Comparison of ENCODE assay signal across 19 cellular contexts in genomic region chr22:19407649-19408606, GRCh38. TPM values are rescaled to one million over a fixed set of nuclear protein-coding genes. Genes with fewer than 3 reads are reported as not detected.
DNase-seq lines count a peak whose midpoint lies in the region; ATAC-seq and TF ChIP-seq lines count a peak whose summit lies in the region.
"Had no signal": no experiment of that assay in that cellular context is flagged by ENCODE, and none has a peak within 500 bp of the region (broad histone marks: within the 10 kb centered on the region; RNA-seq: fewer than 3 reads in every experiment).

No MANE protein-coding gene starts in this region.

- H3K9me1 ChIP-seq in IMR-90 (ENCODE audit: insufficient read depth, low read length) = peaks cover 19% of the 10 kb centered on the region

- DNase-seq in A673 (ENCODE audit: low spot score) (peak; percentile 13), IMR-90 (peak; percentile 29), amniotic epithelial cell (ENCODE audit: low read depth) (peak; percentile 49), immature natural killer cell (no peak), Caco-2 (no peak), activated gamma-delta T cell treated with Interleukin-2 at 50 U/mL for 16 hours (no peak), Ammon's horn (ENCODE audit: low spot score) (no peak)
- DNase-seq: activated CD4-positive, alpha-beta T cell treated with anti-CD3 and anti-CD28 coated beads, Interleukin-2, amount 50 U/mL, for 1 hour; activated T-cell treated with anti-CD3 and anti-CD28 coated beads, Interleukin-2, amount 50 U/mL, for 4 hours; cerebellar nuclear complex; GF-D8; HFFc6; mesendoderm; NCI-H345; occipital lobe; stimulated activated naive CD8-positive, alpha-beta T cell treated with anti-CD3 and anti-CD28 coated beads, Interleukin-15, Interleukin-2, amounts not matched to agents 100 U/mL and 50 U/mL, for 24 hours had no signal

- in situ Hi-C loops in IMR-90 (cut with MboI; ENCODE audit: low sequenced_read_pairs) = no loop called here

- no peak for TF ChIP-seq POLR2A in IMR-90 (IDR thresholded peaks at IDR 0.05; ENCODE audit: low read depth, low read length)

- H3K56ac ChIP-seq in IMR-90 (ENCODE audit: extremely low read depth, insufficient read depth, low read length) = no peak overlapping the region

- H3K79me1 ChIP-seq in IMR-90 (ENCODE audit: low read depth in 1 of 2, low read length in 2 of 2) = peaks cover 44 to 65% of the 10 kb centered on the region in 2 experiments

- H3K4me1 Mint-ChIP-seq in immature natural killer cell (peaks cover 27 to 57% of the 10 kb centered on the region in 2 donors), Caco-2 (ENCODE audit: low read depth, unreplicated experiment) (no peaks in the 10 kb centered on the region)

- H3K4me3 ChIP-seq in A673 (ENCODE audit: low read depth, low read length, poor library complexity, severe bottlenecking) = no peak overlapping the region
- H3K4me3 ChIP-seq in IMR-90 (ENCODE audit: insufficient read depth, low read depth, low read length) = no peak overlapping the region
- no peak overlapping the region for H3K4me3 ChIP-seq in Caco-2 (ENCODE audit: low read depth, low read length)
- H3K4me3 ChIP-seq: SK-N-MC, vagina had no signal

- H2BK120ac ChIP-seq in IMR-90 (ENCODE audit: low read depth, low read length) = no peak overlapping the region

- no peak overlapping the region for H2BK15ac ChIP-seq in IMR-90 (ENCODE audit: low read depth, low read length)

- no peak overlapping the region for H3K14ac ChIP-seq in IMR-90 (replicated peaks; ENCODE audit: low read depth, low read length)

- H2AK9ac ChIP-seq in IMR-90 (replicated peaks; ENCODE audit: low read depth, low read length, poor library complexity) = no peak overlapping the region

- H3K36me3 ChIP-seq in A673 (ENCODE audit: insufficient read depth, low read length, poor library complexity, severe bottlenecking) (peaks cover 13% of the 10 kb centered on the region), IMR-90 (ENCODE audit: control insufficient read depth, insufficient read depth, low read length) (peaks cover 38% of the 10 kb centered on the region), Caco-2 (ENCODE audit: control insufficient read depth, insufficient read depth, low read length) (peaks cover 3% of the 10 kb centered on the region)

- 98% methylated on average over 8 of the region's 16 CpGs; no CpG with 5 or more reads in 1 of the 2 experiments for WGBS in IMR-90 (ENCODE audit: extremely low coverage in 2 of 2, insufficient read length in 1 of 2), 2 experiments

- H3K4me3 Mint-ChIP-seq in immature natural killer cell (no peak overlapping the region), Caco-2 (ENCODE audit: unreplicated experiment) (no peak overlapping the region)
- H3K4me3 Mint-ChIP-seq: activated T-cell treated with anti-CD3 and anti-CD28 coated beads, Interleukin-2, amount 50 U/mL, for 4 hours; HFFc6 had no signal

- H3K27me3 Mint-ChIP-seq in immature natural killer cell (ENCODE audit: low read depth in 3 of 3) (peaks cover 0 to 3% (median 0%) of the 10 kb centered on the region in 3 donors), Caco-2 (ENCODE audit: insufficient read depth, unreplicated experiment) (no peaks in the 10 kb centered on the region)

- H3K4ac ChIP-seq in IMR-90 (ENCODE audit: low read depth, low read length) = no peak overlapping the region

- H3K27me3 ChIP-seq in A673 (replicated peaks; ENCODE audit: insufficient read depth, low read depth, low read length, poor library complexity) (no peaks in the 10 kb centered on the region), IMR-90 (ENCODE audit: control insufficient read depth, insufficient read depth, low read length) (no peaks in the 10 kb centered on the region), Caco-2 (replicated peaks; ENCODE audit: control insufficient read depth, insufficient read depth, low read length) (no peaks in the 10 kb centered on the region)
- H3K27me3 ChIP-seq: vagina had no signal

- CTCF ChIA-PET in A673 (lab: Charles Lee) = no interaction called here
- CTCF ChIA-PET in IMR-90 (lab: Yijun Ruan, JAX) = no interaction called here
- CTCF ChIA-PET in Caco-2 (lab: Charles Lee) = no interaction called here

- H3K18ac ChIP-seq in IMR-90 (ENCODE audit: low read depth, low read length) = no peak overlapping the region

- no peaks in the 10 kb centered on the region for H3K9me3 Mint-ChIP-seq in immature natural killer cell
- no peaks in the 10 kb centered on the region for H3K9me3 Mint-ChIP-seq in Caco-2 (ENCODE audit: unreplicated experiment)
- H3K9me3 Mint-ChIP-seq: activated T-cell treated with anti-CD3 and anti-CD28 coated beads, Interleukin-2, amount 50 U/mL, for 4 hours; HFFc6 had no signal

- no peak overlapping the region for H3K4me2 ChIP-seq in IMR-90 (ENCODE audit: low read depth, low read length)

- no peak overlapping the region for H2BK20ac ChIP-seq in IMR-90 (ENCODE audit: low read depth, low read length)

- no peak overlapping the region for H2AFZ ChIP-seq in IMR-90 (replicated peaks; ENCODE audit: low read length, poor library complexity)

- peak overlapping the region; percentile 14 to 77 (median 38) for H3K27ac Mint-ChIP-seq in immature natural killer cell
- no peak overlapping the region for H3K27ac Mint-ChIP-seq in Caco-2 (ENCODE audit: unreplicated experiment)
- H3K27ac Mint-ChIP-seq: HFFc6 had no signal

- H4K8ac ChIP-seq in IMR-90 (ENCODE audit: low read depth in 2 of 2, low read length in 2 of 2) = no peak overlapping the region

- no peak overlapping the region for H4K91ac ChIP-seq in IMR-90 (ENCODE audit: insufficient read depth, low read depth, low read length)

- H4K5ac ChIP-seq in IMR-90 (ENCODE audit: low read depth, low read length) = no peak overlapping the region

- ATAC-seq in IMR-90 (ENCODE audit: low read depth) (no peak), GM21723 (IDR thresholded peaks at IDR 0.05; ENCODE audit: unreplicated experiment) (no peak)
- ATAC-seq: activated T-cell treated with anti-CD3 and anti-CD28 coated beads, Interleukin-2, amount 50 U/mL, for 4 hours; stimulated activated naive CD8-positive, alpha-beta T cell treated with anti-CD3 and anti-CD28 coated beads, Interleukin-15, Interleukin-2, amounts not matched to agents 100 U/mL and 50 U/mL, for 24 hours had no signal

- POLR2A ChIA-PET in A673 (lab: Charles Lee; ENCODE audit: low non-redundant PET) (no interaction called here), IMR-90 (lab: Charles Lee; ENCODE audit: unreplicated experiment) (no interaction called here), Caco-2 (lab: Charles Lee) (no interaction called here)

- H4K20me1 ChIP-seq in IMR-90 (ENCODE audit: insufficient read depth, low read length) = peaks cover 26% of the 10 kb centered on the region

- TF ChIP-seq RAD21 in IMR-90 (IDR thresholded peaks at IDR 0.05; ENCODE audit: low read length) = no peak

- H3K23ac ChIP-seq in IMR-90 (ENCODE audit: low read depth, low read length) = no peak overlapping the region

- no peaks in the 10 kb centered on the region for H3K9me3 ChIP-seq in A673 (ENCODE audit: low read depth, low read length, poor library complexity, severe bottlenecking)
- H3K9me3 ChIP-seq in IMR-90 (ENCODE audit: control insufficient read depth, insufficient read depth, low read length) = no peaks in the 10 kb centered on the region
- H3K9me3 ChIP-seq in Caco-2 = no peaks in the 10 kb centered on the region
- H3K9me3 ChIP-seq: vagina had no signal

- BruUV-seq in A673 (replicated peaks; lab: Mats Ljungman, UMichigan) (no TSS peak), IMR-90 (replicated peaks; lab: Mats Ljungman, UMichigan) (no TSS peak), Caco-2 (replicated peaks; lab: Mats Ljungman, UMichigan) (no TSS peak)

- TF ChIP-seq CTCF in A673 (conservative IDR thresholded peaks at IDR 0.05; ENCODE audit: low read depth, low read length) = no peak
- TF ChIP-seq CTCF in IMR-90 (conservative IDR thresholded peaks at IDR 0.05; ENCODE audit: low read depth, low read length) = no peak
- TF ChIP-seq CTCF in Caco-2 (IDR thresholded peaks at IDR 0.05; ENCODE audit: insufficient read depth in 1 of 2, low read depth in 1 of 2, low read length in 1 of 2, severe bottlenecking in 1 of 2, unreplicated experiment in 1 of 2) = no peak

- H3K36me3 Mint-ChIP-seq in immature natural killer cell (peaks cover 5 to 48% (median 17%) of the 10 kb centered on the region in 3 donors), Caco-2 (ENCODE audit: insufficient read depth, unreplicated experiment) (peaks cover 45% of the 10 kb centered on the region)

- intact Hi-C loops in A673 (cut with micrococcal nuclease; ENCODE audit: unreplicated experiment) = no loop called here
- intact Hi-C loops in IMR-90 (cut with micrococcal nuclease) = no loop called here
- intact Hi-C loops in Caco-2 (cut with micrococcal nuclease; ENCODE audit: unreplicated experiment) = no loop called here

- H3K4me1 ChIP-seq in A673 (ENCODE audit: insufficient read depth, low read length, poor library complexity, severe bottlenecking) = no peaks in the 10 kb centered on the region
- peaks cover 3% of the 10 kb centered on the region for H3K4me1 ChIP-seq in IMR-90 (ENCODE audit: control insufficient read depth, insufficient read depth, low read length)
- no peaks in the 10 kb centered on the region for H3K4me1 ChIP-seq in Caco-2

- no peak overlapping the region for H2BK5ac ChIP-seq in IMR-90 (ENCODE audit: low read depth, low read length, poor library complexity, severe bottlenecking)

- no peak overlapping the region for H3K9ac ChIP-seq in IMR-90 (ENCODE audit: low read depth, low read length)

- no peak overlapping the region for H3K27ac ChIP-seq in A673 (ENCODE audit: low read depth, low read length, poor library complexity, severe bottlenecking)
- no peak overlapping the region for H3K27ac ChIP-seq in IMR-90 (ENCODE audit: insufficient read depth, low read length)
- H3K27ac ChIP-seq: SK-N-MC, vagina had no signal

- H2AK5ac ChIP-seq in IMR-90 (ENCODE audit: low read depth, low read length) = no peak overlapping the region

- dilution Hi-C loops in IMR-90 (cut with HindIII; ENCODE audit: low sequenced_read_pairs, unreplicated experiment) = no loop called here

RNA-seq across cellular contexts. Expression of gene HIRA, which starts 23.6 kb away (rescaled TPM):
- total RNA-seq in A673 (2021) (50.6 and 52.3 TPM in 2 replicates), IMR-90 (2012; rRNA removed) (13.9 and 14.5 TPM in 2 replicates), Caco-2 (2022) (57.6 and 60.1 TPM in 2 replicates)
- polyA plus RNA-seq in IMR-90 (2012; rRNA removed) (22.6 and 24.2 TPM in 2 replicates), immature natural killer cell (10 to 100 TPM in 1 of 3 donors, 1 to 10 TPM in 2; 4.3 to 11.5 (median 5.2) TPM)
- polyA plus RNA-seq in IMR-90 (2012; cell fraction: cytosol; rRNA removed) = 13.5 and 19.1 TPM in 2 replicates
- polyA plus RNA-seq in IMR-90 (2012; cell fraction: nucleus; rRNA removed; ENCODE audit: low replicate concordance) = 20.6 and 27.4 TPM in 2 replicates

RNA-seq across cellular contexts. Expression of gene MRPL40, which starts 24.4 kb away (rescaled TPM):
- total RNA-seq in A673 (2021) (21.9 and 23.1 TPM in 2 replicates), IMR-90 (2012; rRNA removed) (37.5 and 48.9 TPM in 2 replicates), Caco-2 (2022) (42.6 and 42.7 TPM in 2 replicates)
- polyA plus RNA-seq in IMR-90 (2012; rRNA removed) (36.7 and 38.0 TPM in 2 replicates), immature natural killer cell (10 to 100 TPM; 64.7 to 85.1 (median 77.9) TPM)
- 11.3 and 15.3 TPM in 2 replicates for polyA plus RNA-seq in IMR-90 (2012; cell fraction: cytosol; rRNA removed)
- polyA plus RNA-seq in IMR-90 (2012; cell fraction: nucleus; rRNA removed; ENCODE audit: low replicate concordance) = 3.0 and 12.5 TPM in 2 replicates

RNA-seq across cellular contexts. Expression of gene C22orf39, which starts 39.6 kb away (rescaled TPM):
- total RNA-seq in A673 (2021) = 28.4 and 34.1 TPM in 2 replicates
- 8.2 and 9.2 TPM in 2 replicates for total RNA-seq in IMR-90 (2012; rRNA removed)
- 8.9 and 10.2 TPM in 2 replicates for polyA plus RNA-seq in IMR-90 (2012; rRNA removed)
- 11.9 and 14.7 TPM in 2 replicates for polyA plus RNA-seq in IMR-90 (2012; cell fraction: cytosol; rRNA removed)
- polyA plus RNA-seq in IMR-90 (2012; cell fraction: nucleus; rRNA removed; ENCODE audit: low replicate concordance) = 7.8 and 8.0 TPM in 2 replicates
- 10 to 100 TPM; 67.8 to 75.5 (median 71.0) TPM for polyA plus RNA-seq in immature natural killer cell
- 30.7 and 36.1 TPM in 2 replicates for total RNA-seq in Caco-2 (2022)

Comparison
In these comparisons a context has a peak if more than half of its experiments do, and no peak if none do; other contexts are left out.
1. DNase-seq: peak in A673 (single experiment), IMR-90 (single experiment) and amniotic epithelial cell (single experiment); none in immature natural killer cell (0 of 3), Caco-2 (0 of 2), activated gamma-delta T cell treated with Interleukin-2 at 50 U/mL for 16 hours (single experiment) and Ammon's horn (single experiment).